Comparison of ENCODE assay signal across 36 cellular contexts in the genomic region with DNA sequence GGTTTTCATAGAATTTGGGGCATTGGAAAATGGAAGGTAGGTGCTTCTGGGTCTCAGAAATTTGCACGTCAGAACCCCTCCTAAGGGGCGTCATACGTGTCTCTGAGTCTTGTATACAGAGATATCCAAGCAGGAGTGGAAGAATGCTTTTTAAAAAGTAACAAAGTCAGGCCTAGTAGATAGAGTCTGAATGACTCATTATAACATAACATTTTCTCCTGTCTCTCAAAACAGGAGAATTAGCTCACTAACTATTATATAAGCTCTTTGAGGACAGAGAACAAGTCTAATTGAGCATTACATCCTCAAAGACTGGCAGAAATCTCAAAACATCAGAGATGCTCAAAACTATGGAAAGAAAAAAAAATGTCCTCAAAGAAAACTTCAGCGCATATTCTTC.
"Had no signal": no experiment of that assay in that cellular context is flagged by ENCODE, and none has a peak within 500 bp of the region (broad histone marks: within the 10 kb centered on the region; RNA-seq: fewer than 3 reads in every experiment).

No MANE protein-coding gene starts in this region.

- H3K9me3 ChIP-seq: ascending aorta had no signal

- H3K4me3 Mint-ChIP-seq: activated B cell treated with CpG ODN at 0.5 μM for 24 hours; activated CD4-positive, alpha-beta memory T cell treated with anti-CD3 and anti-CD28 coated beads, Interleukin-2, amount 10 ng/mL, durations not matched to agents 7 days and 5 days; activated CD4-positive, alpha-beta T cell treated with anti-CD3 and anti-CD28 coated beads for 36 hours; activated CD4-positive, alpha-beta T cell treated with anti-CD3 and anti-CD28 coated beads, Interleukin-2, amount 10 ng/mL, durations not matched to agents 7 days and 5 days; activated CD8-positive, alpha-beta memory T cell treated with anti-CD3 and anti-CD28 coated beads, Interleukin-2, amount 10 ng/mL, durations not matched to agents 7 days and 5 days; activated CD8-positive, alpha-beta T cell treated with anti-CD3 and anti-CD28 coated beads, Interleukin-2, amount 10 ng/mL, durations not matched to agents 7 days and 5 days; activated naive CD4-positive, alpha-beta T cell treated with anti-CD3 and anti-CD28 coated beads, Interleukin-2, amount 10 ng/mL, durations not matched to agents 7 days and 5 days; activated naive CD4-positive, alpha-beta T cell treated with anti-CD3 and anti-CD28 coated beads, Interleukin-2, amount 50 U/mL, for 24 hours; activated naive CD8-positive, alpha-beta T cell; activated naive CD8-positive, alpha-beta T cell treated with anti-CD3 and anti-CD28 coated beads, Interleukin-2, amount 10 ng/mL, durations not matched to agents 7 days and 5 days; activated naive CD8-positive, alpha-beta T cell treated with anti-CD3 and anti-CD28 coated beads, Interleukin-2, amount 50 U/mL, for 24 hours; activated T-cell treated with anti-CD3 and anti-CD28 coated beads, Interleukin-2, amount 50 U/mL, for 24 hours; brain; central memory CD8-positive, alpha-beta T cell; T-helper 1 cell treated with Interleukin-12 subunit alpha and Interleukin-12 subunit beta and Interleukin-4 antibody, amounts not matched to agents 30 μg/mL and 1 μg/mL, for 36 hours; T-helper 2 cell treated with Interferon-gamma antibody and Interleukin-4, amounts not matched to agents 5 μg/mL and 100 μg/mL, for 36 hours had no signal

- H3K27ac Mint-ChIP-seq: activated B cell treated with CpG ODN at 0.5 μM for 24 hours; activated CD4-positive, alpha-beta memory T cell treated with anti-CD3 and anti-CD28 coated beads, Interleukin-2, amount 10 ng/mL, durations not matched to agents 7 days and 5 days; activated CD4-positive, alpha-beta T cell treated with anti-CD3 and anti-CD28 coated beads for 36 hours; activated CD4-positive, alpha-beta T cell treated with anti-CD3 and anti-CD28 coated beads, Interleukin-2, amount 10 ng/mL, durations not matched to agents 7 days and 5 days; activated CD8-positive, alpha-beta memory T cell treated with anti-CD3 and anti-CD28 coated beads, Interleukin-2, amount 10 ng/mL, durations not matched to agents 7 days and 5 days; activated CD8-positive, alpha-beta T cell treated with anti-CD3 and anti-CD28 coated beads, Interleukin-2, amount 10 ng/mL, durations not matched to agents 7 days and 5 days; activated naive CD4-positive, alpha-beta T cell treated with anti-CD3 and anti-CD28 coated beads, Interleukin-2, amount 10 ng/mL, durations not matched to agents 7 days and 5 days; activated naive CD4-positive, alpha-beta T cell treated with anti-CD3 and anti-CD28 coated beads, Interleukin-2, amount 50 U/mL, for 24 hours; activated naive CD8-positive, alpha-beta T cell; activated naive CD8-positive, alpha-beta T cell treated with anti-CD3 and anti-CD28 coated beads, Interleukin-2, amount 10 ng/mL, durations not matched to agents 7 days and 5 days; activated naive CD8-positive, alpha-beta T cell treated with anti-CD3 and anti-CD28 coated beads, Interleukin-2, amount 50 U/mL, for 24 hours; activated T-cell treated with anti-CD3 and anti-CD28 coated beads, Interleukin-2, amount 50 U/mL, for 24 hours; activated T-helper 2 cell treated with anti-CD3 and anti-CD28 coated beads, Interferon-gamma antibody, Interleukin-2, Interleukin-4, amounts not matched to agents 10 μg/mL and 5 μg/mL and 100 μg/mL, durations not matched to agents 14 hours and 24 hours and 36 hours; brain; T-helper 1 cell treated with Interleukin-12 subunit alpha and Interleukin-12 subunit beta and Interleukin-4 antibody, amounts not matched to agents 30 μg/mL and 1 μg/mL, for 36 hours; T-helper 2 cell treated with Interferon-gamma antibody and Interleukin-4, amounts not matched to agents 5 μg/mL and 100 μg/mL, for 36 hours had no signal

- H3K27me3 ChIP-seq: ascending aorta, cardiac muscle cell had no signal

- H3K4me1 ChIP-seq: ascending aorta had no signal

- H3K9me3 Mint-ChIP-seq: activated B cell treated with CpG ODN at 0.5 μM for 24 hours; activated CD4-positive, alpha-beta memory T cell treated with anti-CD3 and anti-CD28 coated beads, Interleukin-2, amount 10 ng/mL, durations not matched to agents 7 days and 5 days; activated CD4-positive, alpha-beta T cell treated with anti-CD3 and anti-CD28 coated beads, Interleukin-2, amount 10 ng/mL, durations not matched to agents 7 days and 5 days; activated naive CD4-positive, alpha-beta T cell treated with anti-CD3 and anti-CD28 coated beads, Interleukin-2, amount 10 ng/mL, durations not matched to agents 7 days and 5 days; activated naive CD4-positive, alpha-beta T cell treated with anti-CD3 and anti-CD28 coated beads, Interleukin-2, amount 50 U/mL, for 24 hours; activated naive CD8-positive, alpha-beta T cell treated with anti-CD3 and anti-CD28 coated beads, Interleukin-2, amount 10 ng/mL, durations not matched to agents 7 days and 5 days; activated naive CD8-positive, alpha-beta T cell treated with anti-CD3 and anti-CD28 coated beads, Interleukin-2, amount 50 U/mL, for 24 hours; activated T-cell treated with anti-CD3 and anti-CD28 coated beads, Interleukin-2, amount 50 U/mL, for 24 hours; activated T-helper 2 cell treated with anti-CD3 and anti-CD28 coated beads, Interferon-gamma antibody, Interleukin-2, Interleukin-4, amounts not matched to agents 10 μg/mL and 5 μg/mL and 100 μg/mL, durations not matched to agents 14 hours and 24 hours and 36 hours; central memory CD8-positive, alpha-beta T cell; T-helper 1 cell treated with Interleukin-12 subunit alpha and Interleukin-12 subunit beta and Interleukin-4 antibody, amounts not matched to agents 30 μg/mL and 1 μg/mL, for 36 hours; T-helper 2 cell treated with Interferon-gamma antibody and Interleukin-4, amounts not matched to agents 5 μg/mL and 100 μg/mL, for 36 hours had no signal

- ATAC-seq: activated CD4-positive, alpha-beta T cell treated with anti-CD3 and anti-CD28 coated beads for 36 hours; activated CD8-positive, alpha-beta memory T cell treated with anti-CD3 and anti-CD28 coated beads, Interleukin-2, amount 10 ng/mL, durations not matched to agents 7 days and 5 days; activated CD8-positive, alpha-beta T cell treated with anti-CD3 and anti-CD28 coated beads, Interleukin-2, amount 10 ng/mL, durations not matched to agents 7 days and 5 days; activated naive CD8-positive, alpha-beta T cell treated with anti-CD3 and anti-CD28 coated beads, Interleukin-2, amount 50 U/mL, for 24 hours had no signal

- H3K36me3 ChIP-seq: ascending aorta, cardiac muscle cell had no signal

- H3K4me1 Mint-ChIP-seq: activated B cell treated with CpG ODN at 0.5 μM for 24 hours; activated CD4-positive, alpha-beta memory T cell treated with anti-CD3 and anti-CD28 coated beads, Interleukin-2, amount 10 ng/mL, durations not matched to agents 7 days and 5 days; activated CD4-positive, alpha-beta T cell treated with anti-CD3 and anti-CD28 coated beads for 36 hours; activated naive CD4-positive, alpha-beta T cell treated with anti-CD3 and anti-CD28 coated beads, Interleukin-2, amount 10 ng/mL, durations not matched to agents 7 days and 5 days; activated naive CD4-positive, alpha-beta T cell treated with anti-CD3 and anti-CD28 coated beads, Interleukin-2, amount 50 U/mL, for 24 hours; activated naive CD8-positive, alpha-beta T cell treated with anti-CD3 and anti-CD28 coated beads, Interleukin-2, amount 50 U/mL, for 24 hours; central memory CD8-positive, alpha-beta T cell had no signal

- H3K36me3 Mint-ChIP-seq: activated CD8-positive, alpha-beta memory T cell treated with anti-CD3 and anti-CD28 coated beads, Interleukin-2, amount 10 ng/mL, durations not matched to agents 7 days and 5 days; activated naive CD4-positive, alpha-beta T cell treated with anti-CD3 and anti-CD28 coated beads, Interleukin-2, amount 10 ng/mL, durations not matched to agents 7 days and 5 days; activated naive CD4-positive, alpha-beta T cell treated with anti-CD3 and anti-CD28 coated beads, Interleukin-2, amount 50 U/mL, for 24 hours; activated naive CD8-positive, alpha-beta T cell; activated naive CD8-positive, alpha-beta T cell treated with anti-CD3 and anti-CD28 coated beads, Interleukin-2, amount 10 ng/mL, durations not matched to agents 7 days and 5 days; brain had no signal

- H3K27ac ChIP-seq: ascending aorta, cardiac muscle cell had no signal

- FAIRE-seq: bronchial epithelial cell, TTC549 had no signal

- DNase-seq: activated B cell treated with CpG ODN at 0.5 μM for 24 hours; activated CD4-positive, alpha-beta memory T cell treated with anti-CD3 and anti-CD28 coated beads, Interleukin-2, amount 10 ng/mL, durations not matched to agents 7 days and 5 days; activated CD4-positive, alpha-beta T cell treated with anti-CD3 and anti-CD28 coated beads for 1 hour; activated CD4-positive, alpha-beta T cell treated with anti-CD3 and anti-CD28 coated beads for 36 hours; activated CD4-positive, alpha-beta T cell treated with anti-CD3 and anti-CD28 coated beads for 48 hours; activated CD4-positive, alpha-beta T cell treated with anti-CD3 and anti-CD28 coated beads, Interleukin-2, amount 10 ng/mL, durations not matched to agents 7 days and 5 days; activated CD4-positive, alpha-beta T cell treated with anti-CD3 and anti-CD28 coated beads, Interleukin-2, amount 50 U/mL, for 48 hours; activated CD8-positive, alpha-beta memory T cell treated with anti-CD3 and anti-CD28 coated beads for 24 hours; activated CD8-positive, alpha-beta memory T cell treated with anti-CD3 and anti-CD28 coated beads, Interleukin-2, amount 10 ng/mL, durations not matched to agents 7 days and 5 days; activated CD8-positive, alpha-beta memory T cell treated with anti-CD3 and anti-CD28 coated beads, Interleukin-2, amount 50 U/mL, for 48 hours; activated CD8-positive, alpha-beta T cell treated with anti-CD3 and anti-CD28 coated beads, Interleukin-2, amount 10 ng/mL, durations not matched to agents 7 days and 5 days; activated effector memory CD4-positive, alpha-beta T cell treated with Interleukin-2 at 50 U/mL for 16 hours; activated gamma-delta T cell; activated naive CD4-positive, alpha-beta T cell treated with anti-CD3 and anti-CD28 coated beads, Interleukin-2, amount 10 ng/mL, durations not matched to agents 7 days and 5 days; activated naive CD4-positive, alpha-beta T cell treated with Interleukin-2 at 50 U/mL for 16 hours; activated naive CD8-positive, alpha-beta T cell treated with anti-CD3 and anti-CD28 coated beads, Interleukin-2, amount 10 ng/mL, durations not matched to agents 7 days and 5 days; activated naive CD8-positive, alpha-beta T cell treated with anti-CD3 and anti-CD28 coated beads, Interleukin-2, amount 50 U/mL, for 24 hours; activated T-cell treated with anti-CD3 and anti-CD28 coated beads, Interleukin-2, amount 50 U/mL, for 24 hours; activated T-cell treated with anti-CD3 and anti-CD28 coated beads, Interleukin-2, amount 50 U/mL, for 48 hours; amygdala; anterior cingulate cortex; cerebellar nuclear complex; T-helper 1 cell; T-helper 2 cell; T-helper 9 cell had no signal

- H3K4me3 ChIP-seq: ascending aorta, cardiac muscle cell had no signal
